In the genomic region with DNA sequence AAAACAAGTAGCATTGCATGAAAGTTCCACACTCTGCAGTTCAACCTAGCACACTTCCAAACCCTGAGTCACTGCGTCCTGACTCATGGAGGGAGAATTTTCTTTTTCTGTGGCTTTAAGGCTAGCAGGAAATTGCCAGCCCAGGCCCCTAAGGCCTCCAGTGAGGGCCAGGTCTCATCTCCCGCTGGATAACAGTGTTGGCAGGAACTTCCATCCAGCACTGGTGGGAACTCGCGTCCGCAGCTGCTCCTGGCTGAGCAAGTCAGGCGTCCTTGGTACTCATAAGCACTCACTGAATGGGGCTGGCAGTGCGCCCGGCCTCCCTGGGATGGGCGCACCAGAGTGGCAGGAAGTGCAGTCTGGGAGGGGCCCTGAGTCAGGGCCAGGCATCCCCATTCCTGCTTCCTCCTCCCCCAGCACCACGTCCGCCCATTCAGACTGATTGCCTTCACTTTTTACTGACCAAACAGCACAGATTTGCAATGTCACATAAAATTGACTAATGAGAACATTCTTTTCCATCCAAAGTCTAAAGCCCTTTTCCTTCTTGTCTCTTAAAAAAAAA, we compare ENCODE assay signal across 8 cellular contexts. TPM values are rescaled to one million over a fixed set of nuclear protein-coding genes. Genes with fewer than 3 reads are reported as not detected.
DNase-seq lines count a peak whose midpoint lies in the region; ATAC-seq and TF ChIP-seq lines count a peak whose summit lies in the region.

No MANE protein-coding gene starts in this region.

- peaks cover 0 to 8% (median 0%) of the 10 kb centered on the region in 11 donors for H3K9me3 Mint-ChIP-seq in naive thymus-derived CD4-positive, alpha-beta T cell

- H3K4me1 Mint-ChIP-seq in naive thymus-derived CD4-positive, alpha-beta T cell, result peaks cover 0 to 17% (median 0%) of the 10 kb centered on the region in 7 donors

- peaks cover 0 to 7% (median 0%) of the 10 kb centered on the region in 5 donors for H3K36me3 Mint-ChIP-seq in naive thymus-derived CD4-positive, alpha-beta T cell

- no peaks in the 10 kb centered on the region for H3K9me3 ChIP-seq in esophagus squamous epithelium
- no peaks in the 10 kb centered on the region for H3K9me3 ChIP-seq in naive thymus-derived CD4-positive, alpha-beta T cell (ENCODE audit: control insufficient read depth in 2 of 3, low read length in 3 of 3)

- H3K27ac ChIP-seq in esophagus squamous epithelium, result peak overlapping the region; percentile 86 to 97 (median 94)
- no peak overlapping the region for H3K27ac ChIP-seq in naive thymus-derived CD4-positive, alpha-beta T cell (ENCODE audit: low read depth, low read length)

- ATAC-seq in naive thymus-derived CD4-positive, alpha-beta T cell, result peak; percentile 69
- ATAC-seq in GM18520 (IDR thresholded peaks at IDR 0.05; ENCODE audit: unreplicated experiment) (no peak), GM21360 (IDR thresholded peaks at IDR 0.05; ENCODE audit: unreplicated experiment) (no peak)

- no peaks in the 10 kb centered on the region for H3K27me3 ChIP-seq in esophagus squamous epithelium
- peaks cover 0 to 4% of the 10 kb centered on the region in 2 donors for H3K27me3 ChIP-seq in naive thymus-derived CD4-positive, alpha-beta T cell (ENCODE audit: control insufficient read depth in 2 of 2, insufficient read depth in 2 of 2, low read length in 2 of 2)

- CTCF ChIA-PET in naive thymus-derived CD4-positive, alpha-beta T cell (lab: Charles Lee), result no interaction called here

- no peak for TF ChIP-seq POLR2A in esophagus squamous epithelium (IDR thresholded peaks at IDR 0.05)

- DNase-seq in DMS 273 (lab: John Stamatoyannopoulos, UW; ENCODE audit: unreplicated experiment) (peak; percentile 96), LNCaP clone FGC (ENCODE audit: low read depth) (peak; percentile 46), SW 1271 (lab: John Stamatoyannopoulos, UW) (peak; percentile 99), esophagus squamous epithelium (lab: John Stamatoyannopoulos, UW) (peak; percentile 73), cortex of kidney (lab: John Stamatoyannopoulos, UW) (no peak)
- no peak for DNase-seq in naive thymus-derived CD4-positive, alpha-beta T cell

- no peak for TF ChIP-seq CTCF in LNCaP clone FGC (IDR thresholded peaks at IDR 0.05; ENCODE audit: control insufficient read depth, extremely low read depth, insufficient read depth)
- no peak for TF ChIP-seq CTCF in esophagus squamous epithelium (IDR thresholded peaks at IDR 0.05)

- 1 to 7% methylated on average over 3 to 11 of the region's 11 CpGs for WGBS in esophagus squamous epithelium, 2 donors

- POLR2A ChIA-PET in naive thymus-derived CD4-positive, alpha-beta T cell (lab: Charles Lee), result no interaction called here

- peak overlapping the region in 1 of 10 donors; percentile 29 for H3K4me3 Mint-ChIP-seq in naive thymus-derived CD4-positive, alpha-beta T cell

- peaks cover 14 to 51% (median 37%) of the 10 kb centered on the region in 5 donors for H3K27me3 Mint-ChIP-seq in naive thymus-derived CD4-positive, alpha-beta T cell

- H3K4me1 ChIP-seq in esophagus squamous epithelium, result peaks cover 67 to 98% (median 68%) of the 10 kb centered on the region in 3 donors
- no peaks in the 10 kb centered on the region for H3K4me1 ChIP-seq in naive thymus-derived CD4-positive, alpha-beta T cell (ENCODE audit: control insufficient read depth in 2 of 2, insufficient read depth in 2 of 2, low read length in 2 of 2)

- H3K36me3 ChIP-seq in esophagus squamous epithelium, result peaks cover 0 to 5% (median 0%) of the 10 kb centered on the region in 3 donors
- no peaks in the 10 kb centered on the region for H3K36me3 ChIP-seq in naive thymus-derived CD4-positive, alpha-beta T cell (ENCODE audit: control insufficient read depth in 2 of 3, insufficient read depth in 3 of 3, low read length in 3 of 3)

- H3K4me3 ChIP-seq in LNCaP clone FGC (ENCODE audit: low read depth, low read length) (no peak overlapping the region), esophagus squamous epithelium (peak overlapping the region in 2 of 4 donors; percentile 21 to 31)
- H3K4me3 ChIP-seq in naive thymus-derived CD4-positive, alpha-beta T cell (ENCODE audit: low read length), result no peak overlapping the region

- intact Hi-C loops in esophagus squamous epithelium (cut with DNase I), result no loop called here
- intact Hi-C loops in naive thymus-derived CD4-positive, alpha-beta T cell (cut with micrococcal nuclease), result no loop called here

- no peak overlapping the region for H3K27ac Mint-ChIP-seq in naive thymus-derived CD4-positive, alpha-beta T cell

RNA-seq across cellular contexts. Expression of a gene that starts 14.3 kb away (rescaled TPM):
- total RNA-seq in esophagus squamous epithelium, result 100 to 1,000 TPM; 146 to 534 (median 225) TPM
- under 1 TPM in 1 of 5 experiments, not detected in 4; 0.46 TPM for total RNA-seq in naive thymus-derived CD4-positive, alpha-beta T cell
- polyA plus RNA-seq in naive thymus-derived CD4-positive, alpha-beta T cell, result not detected

Comparison
In these comparisons a context has a peak if more than half of its experiments do, and no peak if none do; other contexts are left out.
1. DNase-seq: peak in DMS 273 (single experiment), LNCaP clone FGC (single experiment), SW 1271 (2 of 2) and esophagus squamous epithelium (single experiment); none in naive thymus-derived CD4-positive, alpha-beta T cell (0 of 9) and cortex of kidney (single experiment).
2. RNA of a gene that starts 14.3 kb away (total RNA-seq): 146 to 534 TPM in esophagus squamous epithelium; 0.46 TPM in naive thymus-derived CD4-positive, alpha-beta T cell; every median in the first group is over 100 times any median in the second.